ENCODE assay signal across 16 cellular contexts in genomic region chr22:33909075-33909458, GRCh38. TPM values are rescaled to one million over a fixed set of nuclear protein-coding genes. Genes with fewer than 3 reads are reported as not detected.
DNase-seq lines count a peak whose midpoint lies in the region; ATAC-seq and TF ChIP-seq lines count a peak whose summit lies in the region.
"Had no signal": no experiment of that assay in that cellular context is flagged by ENCODE, and none has a peak within 500 bp of the region (broad histone marks: within the 10 kb centered on the region; RNA-seq: fewer than 3 reads in every experiment).

No MANE protein-coding gene starts in this region.

- no peaks in the 10 kb centered on the region for H3K27me3 ChIP-seq in colonic mucosa
- H3K27me3 ChIP-seq: neural progenitor cell had no signal

- TF ChIP-seq CTCF in colonic mucosa (IDR thresholded peaks at IDR 0.05) (no peak), GM10248 (IDR thresholded peaks at IDR 0.05; ENCODE audit: control extremely low read depth, extremely low read depth, low read depth, missing control alignments) (no peak)

- ATAC-seq in left colon (peak; percentile 32), HG02852 (IDR thresholded peaks at IDR 0.05; ENCODE audit: unreplicated experiment) (no peak), HG03354 (IDR thresholded peaks at IDR 0.05; ENCODE audit: poor library complexity, severe bottlenecking, unreplicated experiment) (no peak)
- no peak for ATAC-seq in stimulated activated memory B cell treated with anti-CD40 and anti-IgM and Interleukin-4, amounts not matched to agents 10 μg/mL and 1 μg/mL and 100 μg/mL, for 72 hours
- ATAC-seq: HCT116 had no signal

- H3K4me3 ChIP-seq in colonic mucosa, result no peak overlapping the region
- H3K4me3 ChIP-seq: neural progenitor cell had no signal

- POLR2A ChIA-PET in GM10248 (lab: Yijun Ruan, JAX), result interaction anchor here (0.8 to 1.4 kb wide), 2 partner anchors 12 kb away, joined by 3 read pairs; no protein-coding TSS in a partner anchor

- CTCF ChIA-PET in GM10248 (lab: Yijun Ruan, JAX), result interaction anchor here (0.8 to 1.1 kb wide), 2 partner anchors 12 to 28 kb away, joined by 3 read pairs; partner anchors contain the start of gene LARGE1

- no peaks in the 10 kb centered on the region for H3K9me3 Mint-ChIP-seq in stimulated activated memory B cell treated with anti-CD40 and anti-IgM and Interleukin-4, amounts not matched to agents 10 μg/mL and 1 μg/mL and 100 μg/mL, for 72 hours

- intact Hi-C loops in colonic mucosa (cut with DNase I) (no loop called here), left colon (cut with DNase I, micrococcal nuclease) (no loop called here)

- H3K4me1 ChIP-seq in colonic mucosa, result no peaks in the 10 kb centered on the region

- no peaks in the 10 kb centered on the region for H3K36me3 Mint-ChIP-seq in stimulated activated memory B cell treated with anti-CD40 and anti-IgM and Interleukin-4, amounts not matched to agents 10 μg/mL and 1 μg/mL and 100 μg/mL, for 72 hours
- H3K36me3 Mint-ChIP-seq: CD14-positive monocyte had no signal

- H3K9ac ChIP-seq in colonic mucosa (ENCODE audit: low read depth in 2 of 2, low read length in 2 of 2), result no peak overlapping the region
- H3K9ac ChIP-seq: neural progenitor cell had no signal

- H3K27me3 Mint-ChIP-seq in stimulated activated memory B cell treated with anti-CD40 and anti-IgM and Interleukin-4, amounts not matched to agents 10 μg/mL and 1 μg/mL and 100 μg/mL, for 72 hours, result no peaks in the 10 kb centered on the region

- no peaks in the 10 kb centered on the region for H3K9me3 ChIP-seq in colonic mucosa

- peak overlapping the region; percentile 42 for H3K27ac Mint-ChIP-seq in stimulated activated memory B cell treated with anti-CD40 and anti-IgM and Interleukin-4, amounts not matched to agents 10 μg/mL and 1 μg/mL and 100 μg/mL, for 72 hours
- H3K27ac Mint-ChIP-seq: CD14-positive monocyte, neural progenitor cell had no signal

- H3K4me3 Mint-ChIP-seq in stimulated activated memory B cell treated with anti-CD40 and anti-IgM and Interleukin-4, amounts not matched to agents 10 μg/mL and 1 μg/mL and 100 μg/mL, for 72 hours, result no peak overlapping the region
- H3K4me3 Mint-ChIP-seq: CD14-positive monocyte had no signal

- peaks cover 6% of the 10 kb centered on the region for H3K4me1 Mint-ChIP-seq in stimulated activated memory B cell treated with anti-CD40 and anti-IgM and Interleukin-4, amounts not matched to agents 10 μg/mL and 1 μg/mL and 100 μg/mL, for 72 hours
- H3K4me1 Mint-ChIP-seq: CD14-positive monocyte had no signal

- DNase-seq in Daoy (ENCODE audit: low read depth) (peak; percentile 53), colonic mucosa (no peak), left colon (peak in 1 of 2 donors; percentile 47), GM10248 (ENCODE audit: extremely low spot score) (no peak), NCI-H2081 (lab: John Stamatoyannopoulos, UW) (no peak)
- DNase-seq: activated CD8-positive, alpha-beta memory T cell treated with anti-CD3 and anti-CD28 coated beads for 24 hours; activated gamma-delta T cell; foreskin fibroblast; NCI-H146; SHP77 had no signal

- peak overlapping the region; percentile 40 for H3K27ac ChIP-seq in colonic mucosa
- H3K27ac ChIP-seq: neural progenitor cell had no signal

- H3K36me3 ChIP-seq in colonic mucosa, result no peaks in the 10 kb centered on the region
- H3K36me3 ChIP-seq: neural progenitor cell had no signal

RNA-seq across cellular contexts. Expression of gene LARGE1, which starts 11.2 kb away (rescaled TPM):
- total RNA-seq in Daoy (2014; rRNA removed; shearing (Covaris generic)), result 9.1 and 18.0 TPM in 2 replicates
- total RNA-seq in colonic mucosa, result 10 to 100 TPM; 45.2 to 46.5 TPM
- 10 to 100 TPM; 51.6 to 69.6 TPM for total RNA-seq in left colon
